ENCODE assay signal across 8 cellular contexts in genomic region chr11:207213-208176, GRCh38. TPM values are rescaled to one million over a fixed set of nuclear protein-coding genes. Genes with fewer than 3 reads are reported as not detected.
A peak's percentile ranks its signal among the peaks of the same experiment; 100 is the strongest.
DNase-seq lines count a peak whose midpoint lies in the region; ATAC-seq and TF ChIP-seq lines count a peak whose summit lies in the region.

A gene with protein sequence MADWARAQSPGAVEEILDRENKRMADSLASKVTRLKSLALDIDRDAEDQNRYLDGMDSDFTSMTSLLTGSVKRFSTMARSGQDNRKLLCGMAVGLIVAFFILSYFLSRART (minus strand): TSS chr11:207399. CDS start chr11:207321, 78 bp downstream.
TSS of gene RIC8A (plus strand) at chr11:207708. CDS start at chr11:208855, 1,147 bp downstream.

- POLR2A ChIA-PET in PC-9 (lab: Charles Lee; ENCODE audit: unreplicated experiment), result interaction anchor here (0.5 to 0.9 kb wide), 11 partner anchors 21 to 571 kb away, joined by 3 to 9 read pairs (median 5); partner anchors contain the start of gene PHRF1

- peaks cover 11% of the 10 kb centered on the region; the same call in 1 of the 2 replicates for H4K20me1 ChIP-seq in PC-9 (ENCODE audit: insufficient read depth)

- H3K27me3 ChIP-seq in PC-9 (ENCODE audit: insufficient read depth, low read depth) (no peaks in the 10 kb centered on the region), mucosa of rectum (ENCODE audit: control insufficient read depth in 2 of 2, insufficient read depth in 2 of 2, low read length in 2 of 2) (no peaks in the 10 kb centered on the region)

- H3K9me3 ChIP-seq in PC-9 (ENCODE audit: insufficient read depth, low read depth) (no peaks in the 10 kb centered on the region), mucosa of rectum (ENCODE audit: control insufficient read depth in 2 of 2, low read length in 2 of 2) (no peaks in the 10 kb centered on the region)

- TSS peak; percentile 74 for BruUV-seq in PC-9 (replicated peaks; lab: Mats Ljungman, UMichigan)

- CTCF ChIA-PET in PC-9 (lab: Charles Lee), result no interaction called here

- H3K79me2 ChIP-seq in PC-9 (ENCODE audit: low read depth), result peaks cover 51% of the 10 kb centered on the region

- peak within 1 kb of the TSS; percentile 99 to 100 for H3K9ac ChIP-seq in mucosa of rectum (ENCODE audit: low read depth in 1 of 2, low read length in 2 of 2)

- H3K4me3 ChIP-seq in Jurkat, Clone E6-1 (ENCODE audit: low read length), result peak within 1 kb of the TSS; percentile 99
- H3K4me3 ChIP-seq in PC-9, result peak within 1 kb of the TSS; percentile 67
- H3K4me3 ChIP-seq in epithelial cell of proximal tubule (ENCODE audit: low read depth, low read length), result peak within 1 kb of the TSS; percentile 99
- peak within 1 kb of the TSS; percentile 98 to 99 for H3K4me3 ChIP-seq in mucosa of rectum (ENCODE audit: low read length in 2 of 2)

- DNase-seq in DMS153 (lab: John Stamatoyannopoulos, UW) (peak; percentile 89), PC-9 (peak; percentile 89 to 95), epithelial cell of proximal tubule (ENCODE audit: low read depth) (peak; percentile 85)
- DNase-seq in Jurkat, Clone E6-1 (ENCODE audit: low read depth, low spot score), result peak; percentile 99
- peak; percentile 99 for DNase-seq in activated T-cell treated with anti-CD3 and anti-CD28 coated beads, Interleukin-2, amount 50 U/mL, for 1 hour
- peak; percentile 96 for DNase-seq in stimulated activated CD8-positive, alpha-beta memory T cell treated with anti-CD3 and anti-CD28 coated beads, Interleukin-4, amount 100 ng/mL, for 48 hours

- H3K36me3 ChIP-seq in PC-9 (ENCODE audit: low read depth), result no peaks in the 10 kb centered on the region
- peaks cover 40 to 65% of the 10 kb centered on the region in 2 donors for H3K36me3 ChIP-seq in mucosa of rectum (ENCODE audit: control insufficient read depth in 2 of 2, insufficient read depth in 2 of 2, low read length in 2 of 2)

- peak within 1 kb of the TSS; percentile 80 for H2AFZ ChIP-seq in PC-9

- H3K27ac ChIP-seq in PC-9, result peak within 1 kb of the TSS; percentile 89
- peak within 1 kb of the TSS; percentile 100 for H3K27ac ChIP-seq in mucosa of rectum (ENCODE audit: low read depth in 2 of 2, low read length in 2 of 2)

- TF ChIP-seq CTCF in PC-9 (conservative IDR thresholded peaks at IDR 0.05) (no peak), epithelial cell of proximal tubule (conservative IDR thresholded peaks at IDR 0.05; ENCODE audit: low read depth, low read length) (no peak)

- peaks cover 11% of the 10 kb centered on the region for H3K4me1 ChIP-seq in PC-9 (replicated peaks; ENCODE audit: insufficient read depth)
- peaks cover 28 to 30% of the 10 kb centered on the region in 2 donors for H3K4me1 ChIP-seq in mucosa of rectum (ENCODE audit: control insufficient read depth in 2 of 2, insufficient read depth in 2 of 2, low read length in 2 of 2)

- no peaks in the 10 kb centered on the region for H3K9me2 ChIP-seq in PC-9 (ENCODE audit: insufficient read depth)

- intact Hi-C loops in PC-9 (cut with micrococcal nuclease; ENCODE audit: unreplicated experiment), result loop anchor here (1.0 to 5.0 kb wide), 2 partner anchors 29 to 255 kb away; partner anchors contain the start of genes PSMD13 and SIRT3

- peak; percentile 71 for ATAC-seq in GM21619 (IDR thresholded peaks at IDR 0.05; ENCODE audit: unreplicated experiment)

- peaks cover 10% of the 10 kb centered on the region for H3F3A ChIP-seq in PC-9 (ENCODE audit: insufficient read depth, low read depth)

- peak within 1 kb of the TSS; percentile 99 for H3K4me2 ChIP-seq in PC-9

RNA-seq across cellular contexts. Expression of the first gene that starts in this region (rescaled TPM):
- polyA plus RNA-seq in Jurkat, Clone E6-1 (2012; ENCODE audit: insufficient read depth, insufficient read length), result 28.3 TPM
- total RNA-seq in PC-9 (2021) (45.7 and 60.6 TPM in 2 replicates), epithelial cell of proximal tubule (15.2 and 23.7 TPM in 2 replicates)

RNA-seq across cellular contexts. Expression of gene RIC8A, which starts in this region (rescaled TPM):
- polyA plus RNA-seq in Jurkat, Clone E6-1 (2012; ENCODE audit: insufficient read depth, insufficient read length), result 88.6 TPM
- total RNA-seq in PC-9 (2021) (115 and 129 TPM in 2 replicates), epithelial cell of proximal tubule (116 and 143 TPM in 2 replicates)

Comparison
In these comparisons a context has a peak if more than half of its experiments do, and no peak if none do; other contexts are left out.
1. Peak in every context shown above with its lines: DNase-seq, ATAC-seq, H3K4me3 ChIP-seq and H3K27ac ChIP-seq.